8 cellular contexts compared by ENCODE assay signal in genomic region chr20:40786336-40786735, GRCh38.
"Had no signal": no experiment of that assay in that cellular context is flagged by ENCODE, and none has a peak within 500 bp of the region (broad histone marks: within the 10 kb centered on the region; RNA-seq: fewer than 3 reads in every experiment).

No MANE protein-coding gene starts in this region.

- H3K27ac Mint-ChIP-seq: HFFc6 had no signal

- H3K4me3 Mint-ChIP-seq: HFFc6 had no signal

- ATAC-seq: K562 had no signal

- H3K4me3 ChIP-seq: GM23248, K562 had no signal

- H3K9ac ChIP-seq: GM23248 had no signal

- H3K9me3 Mint-ChIP-seq: HFFc6 had no signal

- DNase-seq: GM23248, GOT3, H7, HCEC 1CT, HFFc6, IMR-90, KG1 had no signal

- H3K27ac ChIP-seq: GM23248 had no signal

- H2AFZ ChIP-seq: GM23248 had no signal
